ENCODE assay signal across 13 cellular contexts in the genomic region with DNA sequence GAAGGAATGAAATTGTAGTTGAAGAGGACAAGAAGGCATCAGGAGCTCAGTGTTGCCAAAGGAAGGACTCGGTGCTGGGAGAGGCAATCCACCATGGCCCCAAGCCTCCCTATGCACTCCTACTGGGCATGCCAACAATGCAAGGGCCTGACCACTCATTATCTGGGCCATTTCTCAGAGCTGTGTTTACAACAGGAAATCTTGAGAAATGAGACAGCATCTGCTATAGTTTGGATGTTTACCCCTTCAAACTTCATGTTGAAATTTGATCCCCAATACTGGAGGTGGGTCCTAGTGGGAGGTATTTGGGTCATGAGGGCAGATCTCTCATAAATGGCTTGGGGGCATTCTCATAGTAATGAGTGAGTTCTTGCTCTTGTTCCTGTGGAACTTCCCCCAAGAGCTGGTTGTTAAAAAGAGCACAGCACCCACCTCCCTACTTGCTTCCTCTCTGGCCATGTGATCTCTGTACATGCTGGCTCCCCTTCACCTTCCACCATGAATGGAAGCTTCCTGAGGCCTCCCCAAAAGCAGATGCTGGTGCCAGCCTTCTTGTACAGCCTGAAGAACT.
DNase-seq lines count a peak whose midpoint lies in the region; ATAC-seq lines count a peak whose summit lies in the region.
"Had no signal": no experiment of that assay in that cellular context is flagged by ENCODE, and none has a peak within 500 bp of the region (broad histone marks: within the 10 kb centered on the region; RNA-seq: fewer than 3 reads in every experiment).

No MANE protein-coding gene starts in this region.

- no peaks in the 10 kb centered on the region for H3K9me3 Mint-ChIP-seq in dendritic cell treated with granulocyte-macrophage colony-stimulating factor and Interleukin-4, amounts not matched to agents 40 ng/mL and 50 ng/mL, for 4 days

- DNase-seq in NCI-H510A (lab: John Stamatoyannopoulos, UW): peak; percentile 7
- DNase-seq in NCI-H510A treated with DMSO at 0.1 percent for 48 hours (lab: John Stamatoyannopoulos, UW): no peak
- peak; percentile 70 to 71 for DNase-seq in Kasumi-1 (lab: John Stamatoyannopoulos, UW)
- DNase-seq in stimulated activated naive CD8-positive, alpha-beta T cell treated with anti-CD3 and anti-CD28 coated beads, Interleukin-15, Interleukin-2, amounts not matched to agents 100 U/mL and 50 U/mL, for 24 hours: no peak
- no peak for DNase-seq in NCI-H2171 treated with DMSO at 0.1 percent for 48 hours (lab: John Stamatoyannopoulos, UW)
- DNase-seq in activated CD4-positive, alpha-beta T cell treated with anti-CD3 and anti-CD28 coated beads for 4 hours: no peak
- DNase-seq in DMS79 treated with DMSO at 0.1 percent for 48 hours (lab: John Stamatoyannopoulos, UW): no peak
- DNase-seq: dermis blood vessel endothelial cell; NCI-H1930; stimulated activated CD4-positive, alpha-beta T cell treated with anti-CD3 and anti-CD28 coated beads, Interleukin-12 subunit alpha, Interleukin-12 subunit beta, amount 100 ng/mL, for 4 hours had no signal

- H3K4me1 Mint-ChIP-seq in dendritic cell treated with granulocyte-macrophage colony-stimulating factor and Interleukin-4, amounts not matched to agents 40 ng/mL and 50 ng/mL, for 4 days (ENCODE audit: low read depth): peaks cover 62% of the 10 kb centered on the region

- intact Hi-C loops in dendritic cell treated with granulocyte-macrophage colony-stimulating factor and Interleukin-4, amounts not matched to agents 40 ng/mL and 50 ng/mL, for 4 days (cut with micrococcal nuclease): loop anchor here (10.0 kb wide), 1 partner anchor 50 kb away; a partner anchor contains a TSS

- no peak overlapping the region for H3K4me3 Mint-ChIP-seq in dendritic cell treated with granulocyte-macrophage colony-stimulating factor and Interleukin-4, amounts not matched to agents 40 ng/mL and 50 ng/mL, for 4 days

- H3K27me3 Mint-ChIP-seq in dendritic cell treated with granulocyte-macrophage colony-stimulating factor and Interleukin-4, amounts not matched to agents 40 ng/mL and 50 ng/mL, for 4 days: no peaks in the 10 kb centered on the region

- H3K27ac Mint-ChIP-seq in dendritic cell treated with granulocyte-macrophage colony-stimulating factor and Interleukin-4, amounts not matched to agents 40 ng/mL and 50 ng/mL, for 4 days: peak overlapping the region; percentile 72
- H3K27ac Mint-ChIP-seq: activated T-helper 2 cell treated with anti-CD3 and anti-CD28 coated beads, Interferon-gamma antibody, Interleukin-2, Interleukin-4, amounts not matched to agents 10 μg/mL and 5 μg/mL and 100 μg/mL, durations not matched to agents 14 hours and 24 hours and 36 hours had no signal

- H3K36me3 Mint-ChIP-seq in dendritic cell treated with granulocyte-macrophage colony-stimulating factor and Interleukin-4, amounts not matched to agents 40 ng/mL and 50 ng/mL, for 4 days (ENCODE audit: low read depth): no peaks in the 10 kb centered on the region

- ATAC-seq in stimulated activated naive CD8-positive, alpha-beta T cell treated with anti-CD3 and anti-CD28 coated beads, Interleukin-15, Interleukin-2, amounts not matched to agents 100 U/mL and 50 U/mL, for 24 hours: peak; percentile 20
- ATAC-seq: A549 had no signal

Comparison
In these comparisons a context has a peak if more than half of its experiments do, and no peak if none do; other contexts are left out.
1. DNase-seq: peak in NCI-H510A (single experiment) and Kasumi-1 (2 of 2); none in NCI-H510A treated with DMSO at 0.1 percent for 48 hours (single experiment), stimulated activated naive CD8-positive, alpha-beta T cell treated with anti-CD3 and anti-CD28 coated beads, Interleukin-15, Interleukin-2, amounts not matched to agents 100 U/mL and 50 U/mL, for 24 hours (single experiment), NCI-H2171 treated with DMSO at 0.1 percent for 48 hours (single experiment), activated CD4-positive, alpha-beta T cell treated with anti-CD3 and anti-CD28 coated beads for 4 hours (0 of 2) and DMS79 treated with DMSO at 0.1 percent for 48 hours (single experiment).